Comparison of ENCODE assay signal across 34 cellular contexts in genomic region chr6:100856146-100856545, GRCh38. TPM values are rescaled to one million over a fixed set of nuclear protein-coding genes. Genes with fewer than 3 reads are reported as not detected.
DNase-seq lines count a peak whose midpoint lies in the region; ATAC-seq, FAIRE-seq and TF ChIP-seq lines count a peak whose summit lies in the region.
"Had no signal": no experiment of that assay in that cellular context is flagged by ENCODE, and none has a peak within 500 bp of the region (broad histone marks: within the 10 kb centered on the region; RNA-seq: fewer than 3 reads in every experiment).

No MANE protein-coding gene starts in this region.

- intact Hi-C loops in HCT116 (cut with micrococcal nuclease), result no loop called here
- intact Hi-C loops in GM12878 (cut with micrococcal nuclease; ENCODE audit: unreplicated experiment), result no loop called here

- TF ChIP-seq CTCF in HCT116 (IDR thresholded peaks at IDR 0.05 in 2 of 3, conservative IDR thresholded peaks at IDR 0.05 in 1 of 3; ENCODE audit: borderline replicate concordance in 1 of 3, insufficient read depth in 1 of 3, low read depth in 2 of 3, low read length in 2 of 3), result no peak
- TF ChIP-seq CTCF in HEK293 (tag by site-specific recombination; IDR thresholded peaks at IDR 0.05), result no peak
- no peak for TF ChIP-seq CTCF in GM12878 (IDR thresholded peaks at IDR 0.05 in 2 of 3, conservative IDR thresholded peaks at IDR 0.05 in 1 of 3; ENCODE audit: control insufficient read depth in 2 of 3, extremely low read depth in 1 of 3, insufficient read depth in 1 of 3, low read depth in 3 of 3, low read length in 3 of 3)

- no peak overlapping the region for H2AFZ ChIP-seq in HCT116 (ENCODE audit: low read depth, low read length, poor library complexity, severe bottlenecking)
- H2AFZ ChIP-seq in GM12878 (ENCODE audit: control insufficient read depth, low read depth, low read length), result no peak overlapping the region

- BruUV-seq in HCT116 (replicated peaks; lab: Mats Ljungman, UMichigan) (no TSS peak), GM12878 (replicated peaks; lab: Mats Ljungman, UMichigan) (no TSS peak)

- H3K9ac ChIP-seq in HCT116 (ENCODE audit: low read length), result no peak overlapping the region
- no peak overlapping the region for H3K9ac ChIP-seq in GM12878 (ENCODE audit: control insufficient read depth, insufficient read depth, low read length)
- H3K9ac ChIP-seq: BLaER1; BLaER1 treated with 17β-estradiol and CSF1 and Interleukin-3, amounts not matched to agents 10 nM and 100 nM had no signal

- no peak overlapping the region for H3K4me3 Mint-ChIP-seq in stimulated activated naive B cell treated with anti-CD40 and anti-IgM and Interleukin-4, amounts not matched to agents 10 μg/mL and 1 μg/mL and 100 μg/mL, for 72 hours
- H3K4me3 Mint-ChIP-seq: B cell; CD14-positive monocyte; CD4-positive, alpha-beta memory T cell; CD4-positive, alpha-beta T cell; CD4-positive, CD25-positive, alpha-beta regulatory T cell; CD8-positive, alpha-beta memory T cell; CD8-positive, alpha-beta T cell had no signal

- H3K27ac ChIP-seq in HCT116 (ENCODE audit: low read depth, low read length) (no peak overlapping the region), HEK293 (ENCODE audit: extremely low read depth, low read depth, low read length) (no peak overlapping the region), GM12878 (ENCODE audit: control insufficient read depth, insufficient read depth) (no peak overlapping the region)
- H3K27ac ChIP-seq: 22Rv1; A549; BLaER1; BLaER1 treated with 17β-estradiol and CSF1 and Interleukin-3, amounts not matched to agents 10 nM and 100 nM; C4-2B had no signal

- peaks cover 7% of the 10 kb centered on the region for H3K79me2 ChIP-seq in HCT116 (ENCODE audit: insufficient read depth, low read length)
- no peaks in the 10 kb centered on the region for H3K79me2 ChIP-seq in GM12878 (ENCODE audit: control insufficient read depth, insufficient read depth, low read length)

- no peak overlapping the region for H3K4me3 ChIP-seq in HCT116 (replicated peaks in 1 of 2; ENCODE audit: low read depth in 1 of 2, low read length in 2 of 2)
- no peak overlapping the region for H3K4me3 ChIP-seq in HEK293 (ENCODE audit: low read depth, low read length)
- no peak overlapping the region for H3K4me3 ChIP-seq in GM12878
- H3K4me3 ChIP-seq: A549; BLaER1; BLaER1 treated with 17β-estradiol and CSF1 and Interleukin-3, amounts not matched to agents 10 nM and 100 nM had no signal

- peaks cover 38 to 54% of the 10 kb centered on the region in 2 donors for H3K36me3 Mint-ChIP-seq in stimulated activated naive B cell treated with anti-CD40 and anti-IgM and Interleukin-4, amounts not matched to agents 10 μg/mL and 1 μg/mL and 100 μg/mL, for 72 hours

- POLR2A ChIA-PET in HCT116 (lab: Charles Lee) (no interaction called here), HEK293 (lab: Yijun Ruan, JAX) (no interaction called here), GM12878 (lab: Charles Lee) (interaction anchor here (1.1 kb wide), 1 partner anchor 9 kb away, joined by 3 read pairs; no protein-coding TSS in a partner anchor)

- TF ChIP-seq RAD21 in HCT116 (IDR thresholded peaks at IDR 0.05; ENCODE audit: low read depth) (no peak), GM12878 (IDR thresholded peaks at IDR 0.05; ENCODE audit: insufficient read depth, low read depth, low read length) (no peak)

- RAD21 ChIA-PET in HCT116 (lab: Charles Lee; ENCODE audit: low non-redundant PET in 1 of 2, low total read pairs in 2 of 2, uncharacterized antibody in 2 of 2, unreplicated experiment in 2 of 2) (no interaction called here), GM12878 (lab: Charles Lee; ENCODE audit: unreplicated experiment) (interaction anchor here (1.0 kb wide), 1 partner anchor 9 kb away, joined by 3 read pairs; no protein-coding TSS in a partner anchor)

- H3K9me3 ChIP-seq in HCT116 (ENCODE audit: control insufficient read depth in 1 of 2, insufficient read depth in 1 of 2, low read depth in 1 of 2, low read length in 2 of 2), result 0 out of 4 replicates have a peak, but pooled peaks cover 0 to 3% of the 10 kb centered on the region in 2 experiments
- H3K9me3 ChIP-seq in HEK293 (ENCODE audit: control insufficient read depth, insufficient read depth, low read depth, low read length), result no peaks in the 10 kb centered on the region
- peaks cover 20% of the 10 kb centered on the region for H3K9me3 ChIP-seq in GM12878 (replicated peaks; ENCODE audit: control insufficient read depth, insufficient read depth, low read length)
- H3K9me3 ChIP-seq: BE2C, Caco-2 had no signal

- no peak for FAIRE-seq in GM12878 (lab: Jason Lieb, UNC)
- FAIRE-seq: A204.1, A549 had no signal

- H3K4me1 ChIP-seq in HCT116 (ENCODE audit: control insufficient read depth in 1 of 2, insufficient read depth in 2 of 2, low read length in 2 of 2), result no peaks in the 10 kb centered on the region
- no peaks in the 10 kb centered on the region for H3K4me1 ChIP-seq in HEK293 (ENCODE audit: control insufficient read depth, insufficient read depth, low read length)
- H3K4me1 ChIP-seq in GM12878 (ENCODE audit: control insufficient read depth, insufficient read depth, low read length), result no peaks in the 10 kb centered on the region
- H3K4me1 ChIP-seq: A549; BE2C; BLaER1; BLaER1 treated with 17β-estradiol and CSF1 and Interleukin-3, amounts not matched to agents 10 nM and 100 nM; Caco-2 had no signal

- in situ Hi-C loops in GM12878 (cut with MboI), result no loop called here

- H3K27me3 ChIP-seq in HCT116 (ENCODE audit: insufficient read depth, low read length), result no peaks in the 10 kb centered on the region
- H3K27me3 ChIP-seq in GM12878 (replicated peaks in 1 of 2; ENCODE audit: control insufficient read depth in 2 of 2, insufficient read depth in 2 of 2, low read length in 1 of 2), result no peaks in the 10 kb centered on the region
- H3K27me3 ChIP-seq: BE2C; BLaER1; BLaER1 treated with 17β-estradiol and CSF1 and Interleukin-3, amounts not matched to agents 10 nM and 100 nM had no signal

- TF ChIP-seq POLR2A in HCT116 (IDR thresholded peaks at IDR 0.05; ENCODE audit: borderline replicate concordance, extremely low read depth, insufficient read depth, insufficient read length) (no peak), GM12878 (IDR thresholded peaks at IDR 0.05; ENCODE audit: low read depth, low read length) (no peak)

- DNase-seq in HCT116 (ENCODE audit: low read depth, low spot score), result no peak
- DNase-seq in GM12878 (ENCODE audit: low read depth, low spot score), result no peak
- DNase-seq in stimulated activated naive B cell treated with anti-CD40 and anti-IgM and Interleukin-4, amounts not matched to agents 10 μg/mL and 1 μg/mL and 100 μg/mL, for 72 hours, result no peak
- DNase-seq: 8988T; ACHN; AML-193; BE2C; C1 segment of cervical spinal cord; Caco-2; Calu3; CD4-positive, alpha-beta memory T cell; CD4-positive, alpha-beta T cell; CD4-positive, CD25-positive, alpha-beta regulatory T cell; CD8-positive, alpha-beta memory T cell; CD8-positive, alpha-beta T cell; COR-L47; DMS 273 treated with DMSO at 0.1 percent for 48 hours; DMS153; DMS53; DMS79; DMS79 treated with DMSO at 0.1 percent for 48 hours; DND-41; EL had no signal

- H3K36me3 ChIP-seq in HCT116 (ENCODE audit: control insufficient read depth in 1 of 2, insufficient read depth in 2 of 2, low read length in 2 of 2), result peaks cover 0 to 3% of the 10 kb centered on the region in 2 experiments; a peak in 1 of 4 replicates
- H3K36me3 ChIP-seq in HEK293 (ENCODE audit: control insufficient read depth in 2 of 2, insufficient read depth in 1 of 2, low read length in 2 of 2), result peaks cover 11 to 62% of the 10 kb centered on the region in 2 experiments
- peaks cover 0 to 20% of the 10 kb centered on the region in 2 experiments; a peak in 3 of 4 replicates for H3K36me3 ChIP-seq in GM12878 (ENCODE audit: control insufficient read depth in 2 of 2, insufficient read depth in 2 of 2, low read length in 1 of 2)

- no peak overlapping the region for H3K4me2 ChIP-seq in HCT116 (ENCODE audit: low read length)
- no peak overlapping the region for H3K4me2 ChIP-seq in GM12878 (ENCODE audit: control insufficient read depth, insufficient read depth)
- H3K4me2 ChIP-seq: A549; BLaER1; BLaER1 treated with 17β-estradiol and CSF1 and Interleukin-3, amounts not matched to agents 10 nM and 100 nM had no signal

- H3K9me2 ChIP-seq in HCT116 (ENCODE audit: insufficient read depth), result no peaks in the 10 kb centered on the region

- H3K27ac Mint-ChIP-seq in stimulated activated naive B cell treated with anti-CD40 and anti-IgM and Interleukin-4, amounts not matched to agents 10 μg/mL and 1 μg/mL and 100 μg/mL, for 72 hours, result no peak overlapping the region
- H3K27ac Mint-ChIP-seq: B cell; CD14-positive monocyte; CD4-positive, alpha-beta memory T cell; CD4-positive, alpha-beta T cell; CD4-positive, CD25-positive, alpha-beta regulatory T cell; CD8-positive, alpha-beta memory T cell; CD8-positive, alpha-beta T cell had no signal

- ATAC-seq in HCT116 (no peak), GM12878 (no peak), HG02571 (IDR thresholded peaks at IDR 0.05; ENCODE audit: unreplicated experiment) (no peak), GM19351 (IDR thresholded peaks at IDR 0.05; ENCODE audit: unreplicated experiment) (no peak)
- ATAC-seq in stimulated activated naive B cell treated with anti-CD40 and anti-IgM and Interleukin-4, amounts not matched to agents 10 μg/mL and 1 μg/mL and 100 μg/mL, for 72 hours (replicated peaks), result no peak
- ATAC-seq: A549; CD8-positive, alpha-beta T cell had no signal

- TF ChIP-seq EP300 in GM12878 (IDR thresholded peaks at IDR 0.05; ENCODE audit: borderline replicate concordance in 1 of 2, control insufficient read depth in 1 of 2, low read depth in 2 of 2, low read length in 2 of 2), result no peak

- H3K27me3 Mint-ChIP-seq in stimulated activated naive B cell treated with anti-CD40 and anti-IgM and Interleukin-4, amounts not matched to agents 10 μg/mL and 1 μg/mL and 100 μg/mL, for 72 hours, result no peaks in the 10 kb centered on the region
- H3K27me3 Mint-ChIP-seq: B cell; CD4-positive, alpha-beta memory T cell; CD4-positive, alpha-beta T cell; CD4-positive, CD25-positive, alpha-beta regulatory T cell; CD8-positive, alpha-beta memory T cell had no signal

- SMC1A ChIA-PET in GM12878 (lab: Charles Lee; ENCODE audit: uncharacterized antibody, unreplicated experiment), result interaction anchor here (0.9 to 2.7 kb wide), 3 partner anchors 13 to 25 kb away, joined by 3 to 9 read pairs (median 3); no protein-coding TSS in a partner anchor

- CTCF ChIA-PET in HCT116 (lab: Charles Lee), result no interaction called here
- CTCF ChIA-PET in HEK293 (lab: Yijun Ruan, JAX), result interaction anchor here (0.5 to 1.3 kb wide), 4 partner anchors 12 to 1368 kb away, joined by 3 to 7 read pairs (median 4); no protein-coding TSS in a partner anchor
- CTCF ChIA-PET in GM12878 (lab: Yijun Ruan, JAX), result interaction anchor here (1.1 to 2.1 kb wide), 2 partner anchors 9 to 18 kb away, joined by 4 read pairs; no protein-coding TSS in a partner anchor

- H3K9me3 Mint-ChIP-seq in stimulated activated naive B cell treated with anti-CD40 and anti-IgM and Interleukin-4, amounts not matched to agents 10 μg/mL and 1 μg/mL and 100 μg/mL, for 72 hours, result peaks cover 0 to 3% of the 10 kb centered on the region in 2 donors

- H4K20me1 ChIP-seq in HCT116 (ENCODE audit: insufficient read depth) (no peaks in the 10 kb centered on the region), GM12878 (ENCODE audit: control insufficient read depth, insufficient read depth) (no peaks in the 10 kb centered on the region)
- H4K20me1 ChIP-seq: BLaER1 had no signal

- no peaks in the 10 kb centered on the region for H3K4me1 Mint-ChIP-seq in stimulated activated naive B cell treated with anti-CD40 and anti-IgM and Interleukin-4, amounts not matched to agents 10 μg/mL and 1 μg/mL and 100 μg/mL, for 72 hours
- H3K4me1 Mint-ChIP-seq: B cell had no signal

RNA-seq across cellular contexts. Expression of gene ASCC3, which starts 25.0 kb away (rescaled TPM):
- total RNA-seq in HCT116 (2021; ENCODE audit: unreplicated experiment) (40.5 TPM), GM12878 (2014; rRNA removed) (52.8 and 58.9 TPM in 2 replicates), GM12878 (2014; rRNA removed; fragmentation: Illumina TruSeq; extraction: Trizol) (69.9 and 70.4 TPM in 2 replicates), GM12878 (2021) (56.7 and 59.2 TPM in 2 replicates)
- polyA plus RNA-seq in HCT116 (2012), result 13.2 and 13.8 TPM in 2 replicates
- 278 and 279 TPM in 2 replicates for total RNA-seq in GM12878 (2013; cell fraction: nucleolus; rRNA removed)
- polyA plus RNA-seq in GM12878 (2011; ENCODE audit: low read depth), result 11.2 TPM
- polyA plus RNA-seq in GM12878 (2011; rRNA removed) (58.9 and 77.3 TPM in 2 replicates), GM12878 (2014; fragmentation: Illumina TruSeq; extraction: Trizol) (48.4 and 55.6 TPM in 2 replicates), GM12878 (2014; fragmentation: Nextera tagmentation; extraction: Ambion mirVana) (10 to 100 TPM; 19.9 to 22.2 TPM), GM12878 (2014; rRNA removed) (18.8 and 25.8 TPM in 2 replicates), GM12878 (2016; fragmentation: Nextera tagmentation; extraction: Ambion mirVana) (10 to 100 TPM; 68.9 to 76.2 TPM)
- 25.4 and 25.8 TPM in 2 replicates for polyA plus RNA-seq in GM12878 (2011; cell fraction: cytosol; rRNA removed)
- 34.9 and 35.7 TPM in 2 replicates for polyA plus RNA-seq in GM12878 (2011; cell fraction: nucleus; rRNA removed)
- 19.4 and 31.0 TPM in 2 replicates for polyA plus RNA-seq in GM12878 (2012)
- 93.3 and 137 TPM in 2 replicates for polyA minus RNA-seq in GM12878 (2011; rRNA and poly(A)+ RNA removed)
- 32.3 and 33.5 TPM in 2 replicates for polyA minus RNA-seq in GM12878 (2011; cell fraction: cytosol; rRNA and poly(A)+ RNA removed)
- 105 and 144 TPM in 2 replicates for polyA minus RNA-seq in GM12878 (2011; cell fraction: nucleus; rRNA and poly(A)+ RNA removed)
